In the genomic region with DNA sequence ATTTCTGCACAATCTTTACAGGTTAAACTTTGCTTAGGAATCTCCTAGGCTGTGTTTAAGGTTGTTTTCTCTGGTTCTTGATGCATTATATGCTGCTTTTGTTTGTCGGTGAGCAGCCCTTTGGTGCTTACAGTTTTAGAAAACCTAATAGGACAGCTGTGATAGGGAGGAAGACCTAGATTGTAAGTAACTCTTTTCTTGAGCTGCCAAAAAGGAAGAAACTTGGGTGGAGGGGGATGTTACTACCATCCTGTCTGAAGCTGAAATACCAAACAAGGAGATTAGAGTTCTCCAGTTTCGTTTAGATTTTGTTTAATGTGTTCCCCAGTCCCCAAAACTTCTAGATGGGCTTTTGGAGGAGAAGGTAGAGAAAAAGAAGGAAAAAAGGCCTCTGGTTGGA, we compare ENCODE assay signal across 13 cellular contexts.
DNase-seq lines count a peak whose midpoint lies in the region; ATAC-seq and TF ChIP-seq lines count a peak whose summit lies in the region.
"Had no signal": no experiment of that assay in that cellular context is flagged by ENCODE, and none has a peak within 500 bp of the region (broad histone marks: within the 10 kb centered on the region; RNA-seq: fewer than 3 reads in every experiment).

No MANE protein-coding gene starts in this region.

- POLR2A ChIA-PET in activated CD8-positive, alpha-beta T cell treated with anti-CD3 and anti-CD28 coated beads, Interleukin-2, amount 10 ng/mL, durations not matched to agents 7 days and 5 days (lab: Charles Lee) = no interaction called here

- H3K4me1 Mint-ChIP-seq in endothelial cell (ENCODE audit: unreplicated experiment) (peaks cover 18% of the 10 kb centered on the region), nephron (peaks cover 21% of the 10 kb centered on the region)
- peaks cover 14% of the 10 kb centered on the region for H3K4me1 Mint-ChIP-seq in activated T-cell treated with anti-CD3 and anti-CD28 coated beads, Interleukin-2, amount 50 U/mL, for 4 hours (ENCODE audit: low read depth)
- no peaks in the 10 kb centered on the region for H3K4me1 Mint-ChIP-seq in activated CD8-positive, alpha-beta T cell treated with anti-CD3 and anti-CD28 coated beads, Interleukin-2, amount 10 ng/mL, durations not matched to agents 7 days and 5 days (ENCODE audit: low read depth)

- H3K36me3 ChIP-seq in heart right ventricle = no peaks in the 10 kb centered on the region

- H3K36me3 Mint-ChIP-seq in endothelial cell (ENCODE audit: low read depth, unreplicated experiment) (no peaks in the 10 kb centered on the region), nephron (ENCODE audit: low read depth) (no peaks in the 10 kb centered on the region)
- no peaks in the 10 kb centered on the region for H3K36me3 Mint-ChIP-seq in activated T-cell treated with anti-CD3 and anti-CD28 coated beads, Interleukin-2, amount 50 U/mL, for 4 hours (ENCODE audit: insufficient read depth)
- H3K36me3 Mint-ChIP-seq in activated CD8-positive, alpha-beta T cell treated with anti-CD3 and anti-CD28 coated beads, Interleukin-2, amount 10 ng/mL, durations not matched to agents 7 days and 5 days (ENCODE audit: low read depth) = no peaks in the 10 kb centered on the region

- H3K27me3 Mint-ChIP-seq in endothelial cell (ENCODE audit: unreplicated experiment) = peaks cover 2% of the 10 kb centered on the region
- no peaks in the 10 kb centered on the region for H3K27me3 Mint-ChIP-seq in nephron (ENCODE audit: low read depth)
- no peaks in the 10 kb centered on the region for H3K27me3 Mint-ChIP-seq in activated T-cell treated with anti-CD3 and anti-CD28 coated beads, Interleukin-2, amount 50 U/mL, for 4 hours (ENCODE audit: low read depth)
- no peaks in the 10 kb centered on the region for H3K27me3 Mint-ChIP-seq in activated CD8-positive, alpha-beta T cell treated with anti-CD3 and anti-CD28 coated beads, Interleukin-2, amount 10 ng/mL, durations not matched to agents 7 days and 5 days (ENCODE audit: low read depth)

- H3K4me3 ChIP-seq in heart right ventricle = no peak overlapping the region
- H3K4me3 ChIP-seq: PC-9 had no signal

- intact Hi-C loops in heart right ventricle (cut with DNase I) (loop anchor here in 3 of 10 donors (5.0 to 10.0 kb wide), 2 partner anchors 54 to 66 kb away; no protein-coding TSS in a partner anchor), cardiac septum (cut with DNase I) (no loop called here)

- WGBS in heart right ventricle, 2 donors = 53 to 62% methylated on average over 2 of the region's 2 CpGs

- no peak for TF ChIP-seq CTCF in heart right ventricle (IDR thresholded peaks at IDR 0.05)
- TF ChIP-seq CTCF in endothelial cell (IDR thresholded peaks at IDR 0.05; ENCODE audit: unreplicated experiment) = no peak
- no peak for TF ChIP-seq CTCF in nephron (IDR thresholded peaks at IDR 0.05; ENCODE audit: unreplicated experiment in 3 of 3)

- H3K27ac Mint-ChIP-seq in endothelial cell (ENCODE audit: unreplicated experiment) = peak overlapping the region; percentile 79
- H3K27ac Mint-ChIP-seq in nephron = peak overlapping the region; percentile 34 to 46 (median 37)
- H3K27ac Mint-ChIP-seq in activated CD8-positive, alpha-beta T cell treated with anti-CD3 and anti-CD28 coated beads, Interleukin-2, amount 10 ng/mL, durations not matched to agents 7 days and 5 days = no peak overlapping the region

- no peaks in the 10 kb centered on the region for H3K27me3 ChIP-seq in heart right ventricle

- H3K4me3 Mint-ChIP-seq in endothelial cell (ENCODE audit: unreplicated experiment) (no peak overlapping the region), nephron (no peak overlapping the region)
- no peak overlapping the region for H3K4me3 Mint-ChIP-seq in activated T-cell treated with anti-CD3 and anti-CD28 coated beads, Interleukin-2, amount 50 U/mL, for 4 hours
- H3K4me3 Mint-ChIP-seq in activated CD8-positive, alpha-beta T cell treated with anti-CD3 and anti-CD28 coated beads, Interleukin-2, amount 10 ng/mL, durations not matched to agents 7 days and 5 days = no peak overlapping the region

- ATAC-seq in heart right ventricle (peak in 5 of 8 donors; percentile 41 to 78 (median 63)), HG03521 (IDR thresholded peaks at IDR 0.05; ENCODE audit: unreplicated experiment) (no peak)
- ATAC-seq in activated T-cell treated with anti-CD3 and anti-CD28 coated beads, Interleukin-2, amount 50 U/mL, for 4 hours = no peak
- no peak for ATAC-seq in activated CD8-positive, alpha-beta T cell treated with anti-CD3 and anti-CD28 coated beads, Interleukin-2, amount 10 ng/mL, durations not matched to agents 7 days and 5 days

- DNase-seq in heart right ventricle (no peak), cardiac septum (ENCODE audit: low spot score) (no peak), endothelial cell (ENCODE audit: low spot score) (no peak), substantia nigra (lab: John Stamatoyannopoulos, UW) (no peak)
- DNase-seq in activated T-cell treated with anti-CD3 and anti-CD28 coated beads, Interleukin-2, amount 50 U/mL, for 4 hours = no peak
- DNase-seq in activated CD8-positive, alpha-beta T cell treated with anti-CD3 and anti-CD28 coated beads, Interleukin-2, amount 10 ng/mL, durations not matched to agents 7 days and 5 days = no peak
- DNase-seq: DMS53, NCI-H1105, NCI-H187, PC-9 had no signal

- H3K4me1 ChIP-seq in heart right ventricle = peaks cover 3 to 92% (median 71%) of the 10 kb centered on the region in 9 donors

- CTCF ChIA-PET in activated CD8-positive, alpha-beta T cell treated with anti-CD3 and anti-CD28 coated beads, Interleukin-2, amount 10 ng/mL, durations not matched to agents 7 days and 5 days (lab: Charles Lee) = no interaction called here

- peaks cover 0 to 6% (median 0%) of the 10 kb centered on the region in 11 donors for H3K9me3 ChIP-seq in heart right ventricle

- H3K27ac ChIP-seq in heart right ventricle = peak overlapping the region in 9 of 10 donors; percentile 24 to 73 (median 71)
- peak overlapping the region; percentile 41 for H3K27ac ChIP-seq in substantia nigra (ENCODE audit: low read depth, low read length, poor library complexity, severe bottlenecking)
- H3K27ac ChIP-seq: KMS-11, PC-9 had no signal

- H3K9me3 Mint-ChIP-seq in endothelial cell (ENCODE audit: unreplicated experiment) = no peaks in the 10 kb centered on the region
- H3K9me3 Mint-ChIP-seq in nephron = no peaks in the 10 kb centered on the region
- no peaks in the 10 kb centered on the region for H3K9me3 Mint-ChIP-seq in activated T-cell treated with anti-CD3 and anti-CD28 coated beads, Interleukin-2, amount 50 U/mL, for 4 hours
- no peaks in the 10 kb centered on the region for H3K9me3 Mint-ChIP-seq in activated CD8-positive, alpha-beta T cell treated with anti-CD3 and anti-CD28 coated beads, Interleukin-2, amount 10 ng/mL, durations not matched to agents 7 days and 5 days (ENCODE audit: insufficient read depth)

Comparison
In these comparisons a context has a peak if more than half of its experiments do, and no peak if none do; other contexts are left out.
1. ATAC-seq: peak in heart right ventricle (5 of 8); none in HG03521 (single experiment), activated T-cell treated with anti-CD3 and anti-CD28 coated beads, Interleukin-2, amount 50 U/mL, for 4 hours (0 of 2) and activated CD8-positive, alpha-beta T cell treated with anti-CD3 and anti-CD28 coated beads, Interleukin-2, amount 10 ng/mL, durations not matched to agents 7 days and 5 days (single experiment).